Comparison of ENCODE assay signal across 9 cellular contexts in the genomic region with DNA sequence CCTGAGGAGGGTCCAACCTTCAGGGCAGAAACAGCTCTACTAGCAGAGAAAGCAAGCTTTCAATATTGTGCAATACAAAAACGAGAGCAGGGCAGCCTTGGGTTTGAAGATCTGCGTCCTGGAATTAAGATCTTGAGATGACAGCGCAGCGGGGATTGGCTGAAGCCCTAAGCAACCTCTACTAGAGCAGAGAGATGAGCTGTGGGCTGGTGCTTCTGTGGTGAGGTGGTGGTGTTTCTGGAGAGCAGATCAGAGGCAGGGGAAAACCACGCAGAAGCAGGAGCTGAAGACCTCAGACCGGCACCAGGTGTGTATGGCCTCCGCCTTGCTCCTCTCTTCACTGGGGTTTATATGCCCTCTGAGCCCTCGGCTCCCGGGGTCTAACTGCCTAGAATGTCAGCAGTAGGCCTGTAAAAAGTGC. TPM values are rescaled to one million over a fixed set of nuclear protein-coding genes. Genes with fewer than 3 reads are reported as not detected.
DNase-seq lines count a peak whose midpoint lies in the region; ATAC-seq and TF ChIP-seq lines count a peak whose summit lies in the region.
"Had no signal": no experiment of that assay in that cellular context is flagged by ENCODE, and none has a peak within 500 bp of the region (broad histone marks: within the 10 kb centered on the region; RNA-seq: fewer than 3 reads in every experiment).

No MANE protein-coding gene starts in this region.

- H3K4me2 ChIP-seq in SK-N-SH: peak overlapping the region; percentile 64; the same call in 1 of the 2 replicates

- POLR2A ChIA-PET in SK-N-SH (lab: Yijun Ruan, JAX): no interaction called here

- H3K79me2 ChIP-seq in SK-N-SH (ENCODE audit: insufficient read depth): no peaks in the 10 kb centered on the region

- no peaks in the 10 kb centered on the region for H3K9me2 ChIP-seq in SK-N-SH

- ATAC-seq in SK-N-SH treated with all-trans-retinoic acid at 6 μM for 48 hours (no peak), HG03442 (IDR thresholded peaks at IDR 0.05; ENCODE audit: unreplicated experiment) (peak; percentile 89)

- peak overlapping the region; percentile 90 to 100 for H3K27ac ChIP-seq in SK-N-SH (ENCODE audit: low read depth in 2 of 2, low read length in 1 of 2)
- H3K27ac ChIP-seq in layer of hippocampus (ENCODE audit: low read depth, low read length): peak overlapping the region; percentile 25
- H3K27ac ChIP-seq: 22Rv1 had no signal

- H3K4me3 ChIP-seq in SK-N-SH (ENCODE audit: low read depth in 2 of 2, low read length in 1 of 2): no peak overlapping the region

- WGBS in SK-N-SH (ENCODE audit: low lambda C conversion rate): 75% methylated on average over 6 of the region's 9 CpGs

- no peaks in the 10 kb centered on the region for H4K20me1 ChIP-seq in SK-N-SH (ENCODE audit: insufficient read depth)

- no peak for TF ChIP-seq EP300 in SK-N-SH (IDR thresholded peaks at IDR 0.05; ENCODE audit: borderline replicate concordance in 1 of 2, low read depth in 1 of 2, low read length in 1 of 2)

- H3F3A ChIP-seq in SK-N-SH (replicated peaks; ENCODE audit: insufficient read depth): peaks cover 34% of the 10 kb centered on the region

- DNase-seq in SK-N-SH (no peak), NCI-H1694 treated with DMSO at 0.1 percent for 48 hours (lab: John Stamatoyannopoulos, UW) (no peak), NCI-H748 (lab: John Stamatoyannopoulos, UW; ENCODE audit: unreplicated experiment) (no peak)
- peak; percentile 56 to 59 for DNase-seq in activated CD8-positive, alpha-beta memory T cell treated with anti-CD3 and anti-CD28 coated beads for 1 hour (ENCODE audit: extremely low read depth in 1 of 2, low read depth in 1 of 2)
- DNase-seq in stimulated activated CD8-positive, alpha-beta memory T cell treated with anti-CD3 and anti-CD28 coated beads, Interleukin-7, amount 100 ng/mL, for 4 hours (ENCODE audit: low read depth in 2 of 2): peak; percentile 71

- CTCF ChIA-PET in SK-N-SH (lab: Yijun Ruan, JAX): interaction anchor here (1.0 to 1.1 kb wide), 3 partner anchors 10 to 55 kb away, joined by 3 to 4 read pairs (median 3); no protein-coding TSS in a partner anchor

- no peak for TF ChIP-seq RAD21 in SK-N-SH (IDR thresholded peaks at IDR 0.05; ENCODE audit: low read length)

- no peaks in the 10 kb centered on the region for H3K9me3 ChIP-seq in SK-N-SH

- peak overlapping the region; percentile 61; the same call in 1 of the 2 replicates for H3K9ac ChIP-seq in SK-N-SH

- H3K36me3 ChIP-seq in SK-N-SH (replicated peaks in 1 of 2; ENCODE audit: control insufficient read depth in 1 of 2, insufficient read depth in 2 of 2, low read length in 1 of 2): no peaks in the 10 kb centered on the region

- no peak for TF ChIP-seq CTCF in SK-N-SH (IDR thresholded peaks at IDR 0.05)

- H2AFZ ChIP-seq in SK-N-SH (ENCODE audit: low read depth): no peak overlapping the region; the same call in none of the 2 replicates

- peaks cover 18 to 32% of the 10 kb centered on the region in 2 experiments for H3K4me1 ChIP-seq in SK-N-SH (ENCODE audit: control insufficient read depth in 1 of 2, insufficient read depth in 2 of 2, low read depth in 1 of 2, low read length in 1 of 2)

- H3K27me3 ChIP-seq in SK-N-SH (ENCODE audit: insufficient read depth) (no peaks in the 10 kb centered on the region), layer of hippocampus (ENCODE audit: control insufficient read depth, insufficient read depth, low read length) (no peaks in the 10 kb centered on the region)

TF ChIP-seq in SK-N-SH, 30 proteins besides CTCF, POLR2A, EP300 and RAD21 (continues in another document):
- TF ChIP-seq FOXM1 (IDR thresholded peaks at IDR 0.05; ENCODE audit: low read depth) (no peak), YY1 (IDR thresholded peaks at IDR 0.05; ENCODE audit: low read depth) (no peak), NRF1 (IDR thresholded peaks at IDR 0.05; ENCODE audit: low read depth, low read length) (no peak), JUND (IDR thresholded peaks at IDR 0.05) (no peak), USF2 (IDR thresholded peaks at IDR 0.05; ENCODE audit: borderline replicate concordance, low read depth, low read length) (no peak), MAX (IDR thresholded peaks at IDR 0.05; ENCODE audit: low read depth) (no peak), TCF12 (IDR thresholded peaks at IDR 0.05) (no peak), POLR2AphosphoS5 (IDR thresholded peaks at IDR 0.05; ENCODE audit: low read depth, low read length) (no peak), CHD2 (IDR thresholded peaks at IDR 0.05; ENCODE audit: low read length, partially characterized antibody) (no peak), TAF1 (IDR thresholded peaks at IDR 0.05; ENCODE audit: borderline replicate concordance, low read depth, low read length) (no peak), ELF1 (IDR thresholded peaks at IDR 0.05) (no peak)
- TF ChIP-seq, protein P1, sequence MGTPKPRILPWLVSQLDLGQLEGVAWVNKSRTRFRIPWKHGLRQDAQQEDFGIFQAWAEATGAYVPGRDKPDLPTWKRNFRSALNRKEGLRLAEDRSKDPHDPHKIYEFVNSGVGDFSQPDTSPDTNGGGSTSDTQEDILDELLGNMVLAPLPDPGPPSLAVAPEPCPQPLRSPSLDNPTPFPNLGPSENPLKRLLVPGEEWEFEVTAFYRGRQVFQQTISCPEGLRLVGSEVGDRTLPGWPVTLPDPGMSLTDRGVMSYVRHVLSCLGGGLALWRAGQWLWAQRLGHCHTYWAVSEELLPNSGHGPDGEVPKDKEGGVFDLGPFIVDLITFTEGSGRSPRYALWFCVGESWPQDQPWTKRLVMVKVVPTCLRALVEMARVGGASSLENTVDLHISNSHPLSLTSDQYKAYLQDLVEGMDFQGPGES (IDR thresholded peaks at IDR 0.05; ENCODE audit: low read depth, low read length): no peak

TF ChIP-seq in SK-N-SH treated with all-trans-retinoic acid at 6 μM for 48 hours, 23 proteins besides CTCF, POLR2A, EP300 and RAD21 (continues in another document):
- TF ChIP-seq ESRRG (CRISPR knock-in tag; IDR thresholded peaks at IDR 0.05) (no peak), ZC3H10 (CRISPR knock-in tag; IDR thresholded peaks at IDR 0.05) (no peak), PPARA (CRISPR knock-in tag; IDR thresholded peaks at IDR 0.05; ENCODE audit: borderline replicate concordance) (no peak), ZNF8 (CRISPR knock-in tag; IDR thresholded peaks at IDR 0.05) (no peak), ISL1 (CRISPR knock-in tag; IDR thresholded peaks at IDR 0.05) (no peak), OSR1 (CRISPR knock-in tag; IDR thresholded peaks at IDR 0.05) (no peak), CSDC2 (CRISPR knock-in tag; IDR thresholded peaks at IDR 0.05) (no peak), TOX (CRISPR knock-in tag; IDR thresholded peaks at IDR 0.05; ENCODE audit: borderline replicate concordance) (no peak), SNAI2 (CRISPR knock-in tag; IDR thresholded peaks at IDR 0.05) (no peak), RARB (CRISPR knock-in tag; IDR thresholded peaks at IDR 0.05) (no peak), ZNF70 (CRISPR knock-in tag; IDR thresholded peaks at IDR 0.05) (no peak), BACH2 (CRISPR knock-in tag; IDR thresholded peaks at IDR 0.05; ENCODE audit: borderline replicate concordance) (no peak)
- TF ChIP-seq, protein P2, sequence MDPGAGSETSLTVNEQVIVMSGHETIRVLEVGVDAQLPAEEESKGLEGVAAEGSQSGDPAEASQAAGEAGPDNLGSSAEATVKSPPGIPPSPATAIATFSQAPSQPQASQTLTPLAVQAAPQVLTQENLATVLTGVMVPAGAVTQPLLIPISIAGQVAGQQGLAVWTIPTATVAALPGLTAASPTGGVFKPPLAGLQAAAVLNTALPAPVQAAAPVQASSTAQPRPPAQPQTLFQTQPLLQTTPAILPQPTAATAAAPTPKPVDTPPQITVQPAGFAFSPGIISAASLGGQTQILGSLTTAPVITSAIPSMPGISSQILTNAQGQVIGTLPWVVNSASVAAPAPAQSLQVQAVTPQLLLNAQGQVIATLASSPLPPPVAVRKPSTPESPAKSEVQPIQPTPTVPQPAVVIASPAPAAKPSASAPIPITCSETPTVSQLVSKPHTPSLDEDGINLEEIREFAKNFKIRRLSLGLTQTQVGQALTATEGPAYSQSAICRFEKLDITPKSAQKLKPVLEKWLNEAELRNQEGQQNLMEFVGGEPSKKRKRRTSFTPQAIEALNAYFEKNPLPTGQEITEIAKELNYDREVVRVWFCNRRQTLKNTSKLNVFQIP (CRISPR knock-in tag; IDR thresholded peaks at IDR 0.05; ENCODE audit: borderline replicate concordance, low read depth): no peak

RNA-seq across cellular contexts. Expression of gene TRAF3IP3, which starts 12.5 kb away (rescaled TPM):
- polyA plus RNA-seq in SK-N-SH (2012; rRNA removed): 0.31 and 0.60 TPM in 2 replicates
- 0.27 and 0.39 TPM in 2 replicates for polyA plus RNA-seq in SK-N-SH (2012; cell fraction: cytosol; rRNA removed)
- polyA plus RNA-seq in SK-N-SH (2012; cell fraction: nucleus; rRNA removed): 1.0 and 1.1 TPM in 2 replicates

RNA-seq across cellular contexts. Expression of gene C1orf74, which starts 16.0 kb away (rescaled TPM):
- polyA plus RNA-seq in SK-N-SH (2012; rRNA removed): 1.5 and 2.1 TPM in 2 replicates
- 1.7 and 1.9 TPM in 2 replicates for polyA plus RNA-seq in SK-N-SH (2012; cell fraction: cytosol; rRNA removed)
- polyA plus RNA-seq in SK-N-SH (2012; cell fraction: nucleus; rRNA removed): 1.4 and 2.2 TPM in 2 replicates

RNA-seq across cellular contexts. Expression of gene IRF6, which starts 37.6 kb away (rescaled TPM):
- 0.94 and 1.6 TPM in 2 replicates for polyA plus RNA-seq in SK-N-SH (2012; rRNA removed)
- polyA plus RNA-seq in SK-N-SH (2012; cell fraction: cytosol; rRNA removed): 0.77 and 1.0 TPM in 2 replicates
- polyA plus RNA-seq in SK-N-SH (2012; cell fraction: nucleus; rRNA removed): 1.6 and 3.0 TPM in 2 replicates

RNA-seq across cellular contexts. Expression of gene UTP25, which starts 59.4 kb away (rescaled TPM):
- polyA plus RNA-seq in SK-N-SH (2012; rRNA removed): 6.3 and 9.3 TPM in 2 replicates
- 6.3 and 7.1 TPM in 2 replicates for polyA plus RNA-seq in SK-N-SH (2012; cell fraction: cytosol; rRNA removed)
- polyA plus RNA-seq in SK-N-SH (2012; cell fraction: nucleus; rRNA removed): 8.9 and 16.0 TPM in 2 replicates

Comparison
In these comparisons a context has a peak if more than half of its experiments do, and no peak if none do; other contexts are left out.
1. DNase-seq: peak in activated CD8-positive, alpha-beta memory T cell treated with anti-CD3 and anti-CD28 coated beads for 1 hour (2 of 2) and stimulated activated CD8-positive, alpha-beta memory T cell treated with anti-CD3 and anti-CD28 coated beads, Interleukin-7, amount 100 ng/mL, for 4 hours (2 of 2); none in SK-N-SH (single experiment), NCI-H1694 treated with DMSO at 0.1 percent for 48 hours (single experiment) and NCI-H748 (single experiment).